ENCODE assay signal across 8 cellular contexts in genomic region chr20:62123450-62124118, GRCh38. TPM values are rescaled to one million over a fixed set of nuclear protein-coding genes. Genes with fewer than 3 reads are reported as not detected.
DNase-seq lines count a peak whose midpoint lies in the region; ATAC-seq and TF ChIP-seq lines count a peak whose summit lies in the region.

No MANE protein-coding gene starts in this region.

- ATAC-seq in Panc1 (no peak), GM21576 (IDR thresholded peaks at IDR 0.05; ENCODE audit: unreplicated experiment) (no peak), GM21825 (IDR thresholded peaks at IDR 0.05; ENCODE audit: unreplicated experiment) (no peak)

- peak overlapping the region; percentile 92 for H3K27ac Mint-ChIP-seq in progenitor cell of endocrine pancreas

- in situ Hi-C loops in Panc1 (cut with HindIII; ENCODE audit: low pct_unique_long_range_greater_than_20kb, low sequenced_read_pairs), result no loop called here

- H3K9me3 ChIP-seq in Panc1 (ENCODE audit: control insufficient read depth, insufficient read depth, low read depth, low read length), result no peaks in the 10 kb centered on the region

- peaks cover 13% of the 10 kb centered on the region for H3K27me3 Mint-ChIP-seq in progenitor cell of endocrine pancreas

- peaks cover 22% of the 10 kb centered on the region for H3K4me1 ChIP-seq in Panc1 (ENCODE audit: control insufficient read depth, insufficient read depth, low read length)

- intact Hi-C loops in Panc1 (cut with micrococcal nuclease; ENCODE audit: unreplicated experiment), result no loop called here

- CTCF ChIA-PET in Panc1 (lab: Charles Lee), result no interaction called here

- BruUV-seq in Panc1 (replicated peaks; lab: Mats Ljungman, UMichigan), result no TSS peak

- H3K27me3 ChIP-seq in GM06990 (replicated peaks; ENCODE audit: control insufficient read depth, insufficient read depth, low read length) (no peaks in the 10 kb centered on the region), Panc1 (ENCODE audit: control insufficient read depth, insufficient read depth, low read length) (no peaks in the 10 kb centered on the region)

- H3K36me3 Mint-ChIP-seq in progenitor cell of endocrine pancreas (ENCODE audit: insufficient read depth), result peaks cover 17% of the 10 kb centered on the region

- H3K4me3 Mint-ChIP-seq in progenitor cell of endocrine pancreas (ENCODE audit: low read depth), result peak overlapping the region; percentile 85

- POLR2A ChIA-PET in Panc1 (lab: Charles Lee), result no interaction called here

- peak; percentile 15 for TF ChIP-seq CTCF in GM06990 (IDR thresholded peaks at IDR 0.05; ENCODE audit: insufficient read depth, low read length, poor library complexity, severe bottlenecking)
- no peak for TF ChIP-seq CTCF in Panc1 (IDR thresholded peaks at IDR 0.05)
- peak; percentile 22 for TF ChIP-seq CTCF in progenitor cell of endocrine pancreas (IDR thresholded peaks at IDR 0.05; ENCODE audit: unreplicated experiment)

- peak overlapping the region; percentile 72 for H3K27ac ChIP-seq in Panc1 (ENCODE audit: low read length)

- peaks cover 11% of the 10 kb centered on the region for H3K36me3 ChIP-seq in GM06990 (ENCODE audit: control insufficient read depth, insufficient read depth, low read length)
- peaks cover 20% of the 10 kb centered on the region for H3K36me3 ChIP-seq in Panc1 (ENCODE audit: control insufficient read depth, insufficient read depth, low read length)

- TF ChIP-seq POLR2A in erythroblast (IDR thresholded peaks at IDR 0.05; ENCODE audit: low read length), result no peak

- peak overlapping the region; percentile 84 for H3K4me3 ChIP-seq in GM06990 (replicated peaks; ENCODE audit: low read depth, low read length)
- H3K4me3 ChIP-seq in Panc1 (ENCODE audit: low read depth in 2 of 2, low read length in 2 of 2), result peak overlapping the region; percentile 63 to 74

- peaks cover 13% of the 10 kb centered on the region for H3K4me1 Mint-ChIP-seq in progenitor cell of endocrine pancreas (ENCODE audit: low read depth)

- H3K9me3 Mint-ChIP-seq in progenitor cell of endocrine pancreas (ENCODE audit: low read depth), result no peaks in the 10 kb centered on the region

- no peak for DNase-seq in GM06990 (ENCODE audit: extremely low read depth, insufficient read length)
- no peak for DNase-seq in Panc1 (ENCODE audit: low read depth, low spot score)
- DNase-seq in erythroblast (lab: John Stamatoyannopoulos, UW), result peak; percentile 43 to 50
- DNase-seq in progenitor cell of endocrine pancreas (ENCODE audit: low spot score, unreplicated experiment), result no peak
- no peak for DNase-seq in D341Med (ENCODE audit: low spot score)
- DNase-seq in MV-4-11 (lab: John Stamatoyannopoulos, UW), result no peak

RNA-seq across cellular contexts. Expression of gene LSM14B, which starts 1.3 kb away (rescaled TPM):
- total RNA-seq in Panc1 (2021; ENCODE audit: unreplicated experiment) (52.2 TPM), progenitor cell of endocrine pancreas (81.1 and 84.3 TPM in 2 replicates)
- 50.1 TPM for polyA plus RNA-seq in Panc1 (2012; ENCODE audit: insufficient read length)

RNA-seq across cellular contexts. Expression of gene PSMA7, which starts 19.6 kb away (rescaled TPM):
- 402 TPM for total RNA-seq in Panc1 (2021; ENCODE audit: unreplicated experiment)
- 469 TPM for polyA plus RNA-seq in Panc1 (2012; ENCODE audit: insufficient read length)
- 221 and 234 TPM in 2 replicates for total RNA-seq in progenitor cell of endocrine pancreas

RNA-seq across cellular contexts. Expression of gene SS18L1, which starts 20.0 kb away (rescaled TPM):
- total RNA-seq in Panc1 (2021; ENCODE audit: unreplicated experiment) (21.6 TPM), progenitor cell of endocrine pancreas (29.8 and 32.0 TPM in 2 replicates)
- 23.7 TPM for polyA plus RNA-seq in Panc1 (2012; ENCODE audit: insufficient read length)

RNA-seq across cellular contexts. Expression of gene TAF4, which starts 57.9 kb away (rescaled TPM):
- total RNA-seq in Panc1 (2021; ENCODE audit: unreplicated experiment) (21.0 TPM), progenitor cell of endocrine pancreas (34.7 and 35.9 TPM in 2 replicates)
- 27.9 TPM for polyA plus RNA-seq in Panc1 (2012; ENCODE audit: insufficient read length)

RNA-seq across cellular contexts. Expression of gene MTG2, which starts 59.2 kb away (rescaled TPM):
- total RNA-seq in Panc1 (2021; ENCODE audit: unreplicated experiment) (56.8 TPM), progenitor cell of endocrine pancreas (30.4 and 31.6 TPM in 2 replicates)
- polyA plus RNA-seq in Panc1 (2012; ENCODE audit: insufficient read length), result 52.9 TPM

Comparison
In these comparisons a context has a peak if more than half of its experiments do, and no peak if none do; other contexts are left out.
1. DNase-seq: peak in erythroblast (2 of 2); none in GM06990 (single experiment), Panc1 (single experiment), progenitor cell of endocrine pancreas (single experiment), D341Med (single experiment) and MV-4-11 (single experiment).